ENCODE assay signal across 17 cellular contexts in genomic region chr19:53771133-53771532, GRCh38. TPM values are rescaled to one million over a fixed set of nuclear protein-coding genes. Genes with fewer than 3 reads are reported as not detected.
"Had no signal": no experiment of that assay in that cellular context is flagged by ENCODE, and none has a peak within 500 bp of the region (broad histone marks: within the 10 kb centered on the region; RNA-seq: fewer than 3 reads in every experiment).

No MANE protein-coding gene starts in this region.

- H3K27me3 ChIP-seq: colonic mucosa, upper lobe of right lung had no signal

- H3K9me3 ChIP-seq: colonic mucosa, gastroesophageal sphincter, mucosa of descending colon, sigmoid colon, suprapubic skin, upper lobe of right lung had no signal

- H3K36me3 Mint-ChIP-seq: natural killer cell had no signal

- H3K9me3 Mint-ChIP-seq: natural killer cell had no signal

- H3K4me3 ChIP-seq: colonic mucosa, gastroesophageal sphincter, lung, mucosa of descending colon, sigmoid colon, suprapubic skin, upper lobe of right lung had no signal

- H3K27ac ChIP-seq: colonic mucosa, epithelial cell of prostate, gastroesophageal sphincter, sigmoid colon, suprapubic skin, upper lobe of right lung had no signal

- H3K36me3 ChIP-seq: colonic mucosa, gastroesophageal sphincter, sigmoid colon, suprapubic skin, upper lobe of right lung had no signal

- H3K4me1 ChIP-seq: colonic mucosa, gastroesophageal sphincter, sigmoid colon, suprapubic skin, upper lobe of right lung had no signal

- DNase-seq: activated CD4-positive, alpha-beta T cell treated with anti-CD3 and anti-CD28 coated beads for 36 hours; activated CD8-positive, alpha-beta T cell treated with anti-CD3 and anti-CD28 coated beads, Interleukin-2, amount 10 ng/mL, durations not matched to agents 7 days and 5 days; activated naive CD4-positive, alpha-beta T cell treated with Interleukin-2 at 50 U/mL for 16 hours; colonic mucosa; mucosa of descending colon; natural killer cell; nucleus accumbens; sigmoid colon; stimulated activated CD4-positive, alpha-beta T cell treated with anti-CD3 and anti-CD28 coated beads, Interleukin-2, amount 100 ng/mL, for 24 hours; stimulated activated naive CD4-positive, alpha-beta T cell; upper lobe of right lung had no signal

- H3K4me3 Mint-ChIP-seq: activated CD4-positive, alpha-beta T cell treated with anti-CD3 and anti-CD28 coated beads for 36 hours; activated CD8-positive, alpha-beta T cell treated with anti-CD3 and anti-CD28 coated beads, Interleukin-2, amount 10 ng/mL, durations not matched to agents 7 days and 5 days; activated T-helper 1 cell treated with anti-CD3 and anti-CD28 coated beads, Interleukin-12 subunit alpha, Interleukin-12 subunit beta, Interleukin-2, Interleukin-4 antibody, amounts not matched to agents 30 ng/mL and 10 ng/mL and 1 ng/mL, durations not matched to agents 14 hours and 24 hours and 36 hours; natural killer cell had no signal

- H3K27ac Mint-ChIP-seq: activated CD4-positive, alpha-beta T cell treated with anti-CD3 and anti-CD28 coated beads for 36 hours; activated CD8-positive, alpha-beta T cell treated with anti-CD3 and anti-CD28 coated beads, Interleukin-2, amount 10 ng/mL, durations not matched to agents 7 days and 5 days; activated T-helper 1 cell treated with anti-CD3 and anti-CD28 coated beads, Interleukin-12 subunit alpha, Interleukin-12 subunit beta, Interleukin-2, Interleukin-4 antibody, amounts not matched to agents 30 ng/mL and 10 ng/mL and 1 ng/mL, durations not matched to agents 14 hours and 24 hours and 36 hours; natural killer cell had no signal

- ATAC-seq: activated CD4-positive, alpha-beta T cell treated with anti-CD3 and anti-CD28 coated beads for 36 hours; activated CD8-positive, alpha-beta T cell treated with anti-CD3 and anti-CD28 coated beads, Interleukin-2, amount 10 ng/mL, durations not matched to agents 7 days and 5 days; gastroesophageal sphincter; mucosa of descending colon; natural killer cell; upper lobe of right lung had no signal

- H3K4me1 Mint-ChIP-seq: activated CD4-positive, alpha-beta T cell treated with anti-CD3 and anti-CD28 coated beads for 36 hours had no signal

RNA-seq across cellular contexts. Expression of gene NLRP12, which starts 53.0 kb away (rescaled TPM):
- total RNA-seq: activated CD4-positive, alpha-beta T cell treated with anti-CD3 and anti-CD28 coated beads for 36 hours; activated CD8-positive, alpha-beta T cell treated with anti-CD3 and anti-CD28 coated beads, Interleukin-2, amount 10 ng/mL, durations not matched to agents 7 days and 5 days; activated T-helper 1 cell treated with anti-CD3 and anti-CD28 coated beads, Interleukin-12 subunit alpha, Interleukin-12 subunit beta, Interleukin-2, Interleukin-4 antibody, amounts not matched to agents 30 ng/mL and 10 ng/mL and 1 ng/mL, durations not matched to agents 14 hours and 24 hours and 36 hours; astrocyte had no signal
